1 cellular context compared by ENCODE assay signal in the genomic region with DNA sequence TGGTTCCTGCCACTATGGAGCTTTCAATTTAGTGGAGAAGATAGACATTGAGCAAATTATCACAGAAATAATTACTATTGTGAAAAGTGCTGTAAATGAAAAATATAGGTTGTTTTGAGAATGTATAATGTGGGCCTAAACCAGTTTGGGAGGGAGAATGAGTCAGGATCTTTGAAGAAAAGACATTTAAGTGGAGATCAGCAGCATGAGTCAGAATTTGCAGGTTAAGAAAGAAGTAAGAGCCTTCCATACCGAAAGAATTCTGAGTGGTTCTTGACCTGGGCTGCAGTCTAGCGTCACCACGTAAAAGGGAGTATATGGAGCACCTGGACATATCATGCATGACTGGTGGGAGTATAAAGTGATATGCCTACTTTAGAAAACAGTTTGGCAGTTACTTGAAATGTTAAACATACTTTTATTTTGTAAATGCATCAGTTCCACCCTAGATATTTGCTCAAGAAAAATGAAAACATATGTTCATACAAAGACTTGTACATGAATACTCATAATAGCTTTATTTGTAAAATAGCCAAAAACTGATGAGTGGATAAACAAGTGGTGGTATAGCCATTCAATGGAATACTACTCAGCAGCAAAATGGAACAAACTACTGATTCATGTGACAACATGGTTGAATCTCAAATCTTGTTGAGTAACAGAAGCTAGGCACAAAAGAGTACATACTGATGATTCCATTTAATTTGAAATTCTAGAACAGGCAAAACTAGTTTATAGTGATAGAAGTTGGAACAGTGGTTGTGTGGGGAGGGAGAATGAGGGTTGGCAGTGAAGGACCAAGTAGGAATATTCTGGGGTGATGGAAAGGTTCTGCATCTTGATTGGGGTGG.
TF ChIP-seq lines count a peak whose summit lies in the region.

No MANE protein-coding gene starts in this region.

TF ChIP-seq in IMR-90, 13 proteins besides CTCF, POLR2A, EP300 and RAD21 (continued from another document):
- TF ChIP-seq USF2 (IDR thresholded peaks at IDR 0.05; ENCODE audit: low read depth, low read length) (no peak), ELK1 (IDR thresholded peaks at IDR 0.05; ENCODE audit: borderline replicate concordance, low read depth, low read length) (no peak)
